In the genomic region with DNA sequence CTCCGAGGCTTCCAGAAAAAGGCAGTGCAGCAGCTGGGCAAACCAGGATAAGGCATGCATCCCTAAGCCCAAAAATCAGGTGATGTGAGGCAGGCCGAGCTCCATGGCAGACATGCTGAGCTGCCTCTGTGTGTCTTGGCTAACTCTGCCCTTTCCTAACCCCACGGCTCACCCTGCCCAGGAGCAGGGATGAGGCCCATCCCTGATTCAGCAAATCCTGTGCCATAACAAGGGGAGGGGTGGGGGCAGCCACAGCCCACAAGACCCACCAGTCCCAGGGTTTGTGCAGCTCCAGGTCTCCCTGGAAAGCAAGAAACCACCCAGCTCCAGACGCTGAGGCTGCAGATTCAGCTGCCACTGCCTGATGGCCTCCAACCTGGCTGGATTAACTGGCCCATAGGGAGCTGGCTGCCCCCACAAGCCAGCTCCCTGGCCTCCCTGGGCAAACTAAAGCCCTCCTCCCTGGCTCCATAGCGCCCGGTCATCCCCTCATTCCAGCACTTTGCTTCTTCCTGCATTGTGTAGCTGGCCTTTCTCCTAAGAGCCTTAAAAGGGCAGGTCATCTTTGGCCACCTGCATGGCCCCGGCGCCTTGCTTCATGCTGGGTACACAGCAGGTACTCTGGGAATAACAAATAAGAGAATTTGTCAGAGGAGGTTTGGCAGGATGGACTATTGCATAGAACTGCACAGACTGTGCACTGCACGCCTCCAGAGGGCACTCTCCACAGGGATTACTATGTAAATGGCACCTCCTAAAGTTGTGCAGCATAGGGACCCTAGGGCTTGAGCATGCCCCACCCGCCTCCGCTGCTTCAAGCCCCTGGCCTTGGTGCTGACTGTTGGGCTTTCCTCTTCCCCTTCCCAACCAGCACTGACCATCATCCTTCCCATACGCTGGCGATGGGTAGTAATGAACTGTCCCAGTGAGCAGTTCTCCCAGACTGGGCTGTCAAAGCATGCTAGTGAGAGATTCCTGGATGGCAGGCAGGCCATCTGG, we compare ENCODE assay signal across 10 cellular contexts. TPM values are rescaled to one million over a fixed set of nuclear protein-coding genes. Genes with fewer than 3 reads are reported as not detected.
DNase-seq lines count a peak whose midpoint lies in the region; ATAC-seq and TF ChIP-seq lines count a peak whose summit lies in the region.
"Had no signal": no experiment of that assay in that cellular context is flagged by ENCODE, and none has a peak within 500 bp of the region (broad histone marks: within the 10 kb centered on the region; RNA-seq: fewer than 3 reads in every experiment).

No MANE protein-coding gene starts in this region.

- no peaks in the 10 kb centered on the region for H3K9me3 ChIP-seq in right atrium auricular region

- intact Hi-C loops in Right ventricle myocardium inferior (cut with DNase I) = no loop called here

- ATAC-seq in Right ventricle myocardium inferior (peak; percentile 53), HG03442 (IDR thresholded peaks at IDR 0.05; ENCODE audit: unreplicated experiment) (no peak)
- ATAC-seq: activated T-cell treated with anti-CD3 and anti-CD28 coated beads, Interleukin-2, amount 50 U/mL, for 4 hours had no signal

- no peaks in the 10 kb centered on the region for H3K36me3 Mint-ChIP-seq in type B pancreatic cell

- no peaks in the 10 kb centered on the region for H3K27me3 ChIP-seq in right atrium auricular region

- no peak overlapping the region for H3K27ac Mint-ChIP-seq in type B pancreatic cell

- H3K4me1 Mint-ChIP-seq in type B pancreatic cell (ENCODE audit: unreplicated experiment) = peaks cover 21% of the 10 kb centered on the region

- no peak overlapping the region for H3K27ac ChIP-seq in right atrium auricular region

- TF ChIP-seq CTCF in right atrium auricular region (IDR thresholded peaks at IDR 0.05) (no peak), type B pancreatic cell (conservative IDR thresholded peaks at IDR 0.05) (peak; percentile 65)

- H3K4me1 ChIP-seq in right atrium auricular region = no peaks in the 10 kb centered on the region

- no peaks in the 10 kb centered on the region for H3K36me3 ChIP-seq in right atrium auricular region

- no peak for TF ChIP-seq POLR2A in erythroblast (IDR thresholded peaks at IDR 0.05; ENCODE audit: low read length)

- H3K9me3 Mint-ChIP-seq in type B pancreatic cell = no peaks in the 10 kb centered on the region
- H3K9me3 Mint-ChIP-seq: activated T-cell treated with anti-CD3 and anti-CD28 coated beads, Interleukin-2, amount 50 U/mL, for 4 hours had no signal

- no peak overlapping the region for H3K4me3 ChIP-seq in right atrium auricular region
- H3K4me3 ChIP-seq: lung had no signal

- no peaks in the 10 kb centered on the region for H3K27me3 Mint-ChIP-seq in type B pancreatic cell

- DNase-seq in Right ventricle myocardium inferior (ENCODE audit: missing footprints) (no peak), right atrium auricular region (ENCODE audit: low spot score) (no peak), OCI-M1 (lab: John Stamatoyannopoulos, UW) (peak; percentile 32), erythroblast (lab: John Stamatoyannopoulos, UW) (peak; percentile 15 to 19), type B pancreatic cell (ENCODE audit: extremely low spot score, unreplicated experiment) (no peak), globus pallidus (ENCODE audit: low spot score) (no peak)
- DNase-seq in stimulated activated CD4-positive, alpha-beta T cell treated with anti-CD3 and anti-CD28 coated beads, Interleukin-1b, Interleukin-23, amount 100 ng/mL, for 48 hours = no peak
- DNase-seq: activated T-cell treated with anti-CD3 and anti-CD28 coated beads, Interleukin-2, amount 50 U/mL, for 4 hours had no signal

- no peak overlapping the region for H3K4me3 Mint-ChIP-seq in type B pancreatic cell
- H3K4me3 Mint-ChIP-seq: activated T-cell treated with anti-CD3 and anti-CD28 coated beads, Interleukin-2, amount 50 U/mL, for 4 hours had no signal

RNA-seq across cellular contexts. Expression of a gene that starts 10.7 kb away (rescaled TPM):
- 12.9 TPM for total RNA-seq in Right ventricle myocardium inferior
- 1 to 10 TPM; 4.4 to 8.2 TPM for total RNA-seq in right atrium auricular region
- 19.0 and 25.5 TPM in 2 replicates for total RNA-seq in type B pancreatic cell (ENCODE audit: low replicate concordance)

Comparison
In these comparisons a context has a peak if more than half of its experiments do, and no peak if none do; other contexts are left out.
1. DNase-seq: peak in OCI-M1 (single experiment) and erythroblast (2 of 2); none in Right ventricle myocardium inferior (single experiment), right atrium auricular region (single experiment), type B pancreatic cell (single experiment), stimulated activated CD4-positive, alpha-beta T cell treated with anti-CD3 and anti-CD28 coated beads, Interleukin-1b, Interleukin-23, amount 100 ng/mL, for 48 hours (single experiment) and globus pallidus (single experiment).